ENCODE assay signal across 8 cellular contexts in genomic region chr9:128456613-128457061, GRCh38. TPM values are rescaled to one million over a fixed set of nuclear protein-coding genes. Genes with fewer than 3 reads are reported as not detected.
DNase-seq lines count a peak whose midpoint lies in the region; ATAC-seq and TF ChIP-seq lines count a peak whose summit lies in the region.

No MANE protein-coding gene starts in this region.

- peaks cover 5% of the 10 kb centered on the region for H3K4me1 Mint-ChIP-seq in activated T-helper 17 cell treated with anti-CD3 and anti-CD28 coated beads, Interleukin-2, amount 50 U/mL, for 72 hours
- peaks cover 20% of the 10 kb centered on the region for H3K4me1 Mint-ChIP-seq in neural crest cell
- H3K4me1 Mint-ChIP-seq in stimulated activated naive CD8-positive, alpha-beta T cell treated with anti-CD3 and anti-CD28 coated beads, Interleukin-15, amount 100 ng/mL, for 72 hours, result peaks cover 39% of the 10 kb centered on the region

- peak overlapping the region; percentile 81 for H3K27ac Mint-ChIP-seq in activated T-helper 17 cell treated with anti-CD3 and anti-CD28 coated beads, Interleukin-2, amount 50 U/mL, for 72 hours
- peak overlapping the region; percentile 19 for H3K27ac Mint-ChIP-seq in neural crest cell (ENCODE audit: unreplicated experiment)
- peak overlapping the region; percentile 86 to 97 for H3K27ac Mint-ChIP-seq in stimulated activated naive CD8-positive, alpha-beta T cell treated with anti-CD3 and anti-CD28 coated beads, Interleukin-15, amount 100 ng/mL, for 72 hours

- no peaks in the 10 kb centered on the region for H3K9me3 Mint-ChIP-seq in activated T-helper 17 cell treated with anti-CD3 and anti-CD28 coated beads, Interleukin-2, amount 50 U/mL, for 72 hours
- no peaks in the 10 kb centered on the region for H3K9me3 Mint-ChIP-seq in neural crest cell
- no peaks in the 10 kb centered on the region for H3K9me3 Mint-ChIP-seq in stimulated activated naive CD8-positive, alpha-beta T cell treated with anti-CD3 and anti-CD28 coated beads, Interleukin-15, amount 100 ng/mL, for 72 hours

- peak overlapping the region; percentile 87 for H3K4me3 Mint-ChIP-seq in activated T-helper 17 cell treated with anti-CD3 and anti-CD28 coated beads, Interleukin-2, amount 50 U/mL, for 72 hours
- H3K4me3 Mint-ChIP-seq in neural crest cell, result peak overlapping the region; percentile 95
- H3K4me3 Mint-ChIP-seq in stimulated activated naive CD8-positive, alpha-beta T cell treated with anti-CD3 and anti-CD28 coated beads, Interleukin-15, amount 100 ng/mL, for 72 hours, result peak overlapping the region; percentile 88 to 98

- H3K36me3 Mint-ChIP-seq in activated T-helper 17 cell treated with anti-CD3 and anti-CD28 coated beads, Interleukin-2, amount 50 U/mL, for 72 hours (ENCODE audit: low read depth), result peaks cover 28% of the 10 kb centered on the region
- no peaks in the 10 kb centered on the region for H3K36me3 Mint-ChIP-seq in neural crest cell (ENCODE audit: low read depth)

- peak; percentile 52 for ATAC-seq in GM21576 (IDR thresholded peaks at IDR 0.05; ENCODE audit: unreplicated experiment)
- peak; percentile 76 for ATAC-seq in activated T-helper 17 cell treated with anti-CD3 and anti-CD28 coated beads, Interleukin-2, amount 50 U/mL, for 72 hours (replicated peaks)
- ATAC-seq in stimulated activated naive CD8-positive, alpha-beta T cell treated with anti-CD3 and anti-CD28 coated beads, Interleukin-15, amount 100 ng/mL, for 72 hours, result peak; percentile 74

- no peak for TF ChIP-seq RAD21 in Ishikawa (IDR thresholded peaks at IDR 0.05; ENCODE audit: low read depth)

- H3K27me3 Mint-ChIP-seq in activated T-helper 17 cell treated with anti-CD3 and anti-CD28 coated beads, Interleukin-2, amount 50 U/mL, for 72 hours, result no peaks in the 10 kb centered on the region
- no peaks in the 10 kb centered on the region for H3K27me3 Mint-ChIP-seq in neural crest cell (ENCODE audit: low read depth)
- H3K27me3 Mint-ChIP-seq in stimulated activated naive CD8-positive, alpha-beta T cell treated with anti-CD3 and anti-CD28 coated beads, Interleukin-15, amount 100 ng/mL, for 72 hours, result no peaks in the 10 kb centered on the region

- no peak for TF ChIP-seq EP300 in Ishikawa (IDR thresholded peaks at IDR 0.05; ENCODE audit: borderline replicate concordance)

- no peak for TF ChIP-seq CTCF in fibroblast of the aortic adventitia (IDR thresholded peaks at IDR 0.05; ENCODE audit: insufficient read depth, low read length)
- TF ChIP-seq CTCF in neural crest cell (conservative IDR thresholded peaks at IDR 0.05), result no peak

- peak overlapping the region; percentile 84 for H3K4me3 ChIP-seq in fibroblast of the aortic adventitia (ENCODE audit: low read depth, low read length)

- DNase-seq in DMS153 (lab: John Stamatoyannopoulos, UW) (peak; percentile 36), RPMI8226 (peak; percentile 82), fibroblast of the aortic adventitia (ENCODE audit: low read depth) (peak; percentile 70), neural crest cell (ENCODE audit: low read depth, low spot score) (peak; percentile 48)
- DNase-seq in stimulated activated naive CD8-positive, alpha-beta T cell treated with anti-CD3 and anti-CD28 coated beads, Interleukin-15, amount 100 ng/mL, for 72 hours, result peak; percentile 66 to 68

TF ChIP-seq in Ishikawa, 13 proteins besides CTCF, POLR2A, EP300 and RAD21:
- TF ChIP-seq TCF12 (IDR thresholded peaks at IDR 0.05; ENCODE audit: low read depth), result 0 out of 2 replicates have a peak, but pooled peaks have one; percentile 13
- no peak for TF ChIP-seq YY1 (IDR thresholded peaks at IDR 0.05; ENCODE audit: low read depth)
- 0 out of 2 replicates have a peak, but pooled peaks have one; percentile 58 for TF ChIP-seq MAX (IDR thresholded peaks at IDR 0.05)
- TF ChIP-seq, protein P1, sequence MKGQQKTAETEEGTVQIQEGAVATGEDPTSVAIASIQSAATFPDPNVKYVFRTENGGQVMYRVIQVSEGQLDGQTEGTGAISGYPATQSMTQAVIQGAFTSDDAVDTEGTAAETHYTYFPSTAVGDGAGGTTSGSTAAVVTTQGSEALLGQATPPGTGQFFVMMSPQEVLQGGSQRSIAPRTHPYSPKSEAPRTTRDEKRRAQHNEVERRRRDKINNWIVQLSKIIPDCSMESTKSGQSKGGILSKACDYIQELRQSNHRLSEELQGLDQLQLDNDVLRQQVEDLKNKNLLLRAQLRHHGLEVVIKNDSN (IDR thresholded peaks at IDR 0.05), result peak; percentile 8; the same call in 1 of the 2 replicates

RNA-seq across cellular contexts. Expression of gene ODF2, which starts 0.8 kb away (rescaled TPM):
- 10 to 100 TPM; 49.4 to 66.2 TPM for total RNA-seq in activated T-helper 17 cell treated with anti-CD3 and anti-CD28 coated beads, Interleukin-2, amount 50 U/mL, for 72 hours
- total RNA-seq in fibroblast of the aortic adventitia (ENCODE audit: low replicate concordance), result 10.5 and 25.4 TPM in 2 replicates
- 85.2 and 85.5 TPM in 2 replicates for total RNA-seq in neural crest cell

RNA-seq across cellular contexts. Expression of gene CERCAM, which starts 36.0 kb away (rescaled TPM):
- 1 to 10 TPM in 1 of 2 donors, under 1 TPM in 1; 0.56 to 1.7 TPM for total RNA-seq in activated T-helper 17 cell treated with anti-CD3 and anti-CD28 coated beads, Interleukin-2, amount 50 U/mL, for 72 hours
- 74.9 and 109 TPM in 2 replicates for total RNA-seq in fibroblast of the aortic adventitia (ENCODE audit: low replicate concordance)
- total RNA-seq in neural crest cell, result 49.7 and 56.4 TPM in 2 replicates

RNA-seq across cellular contexts. Expression of gene GLE1, which starts 47.9 kb away (rescaled TPM):
- 10 to 100 TPM; 53.6 TPM for total RNA-seq in activated T-helper 17 cell treated with anti-CD3 and anti-CD28 coated beads, Interleukin-2, amount 50 U/mL, for 72 hours
- total RNA-seq in fibroblast of the aortic adventitia (ENCODE audit: low replicate concordance) (15.9 and 42.6 TPM in 2 replicates), neural crest cell (25.8 and 28.0 TPM in 2 replicates)

Comparison
In these comparisons a context has a peak if more than half of its experiments do, and no peak if none do; other contexts are left out.
1. Peak in every context shown above with its lines: DNase-seq, ATAC-seq and H3K4me3 ChIP-seq.
2. H3K27ac Mint-ChIP-seq: peak in every context shown above with its lines; median percentile 92 in stimulated activated naive CD8-positive, alpha-beta T cell treated with anti-CD3 and anti-CD28 coated beads, Interleukin-15, amount 100 ng/mL, for 72 hours; 81 in activated T-helper 17 cell treated with anti-CD3 and anti-CD28 coated beads, Interleukin-2, amount 50 U/mL, for 72 hours; 19 in neural crest cell.
3. RNA of gene CERCAM, which starts 36.0 kb away (total RNA-seq): 74.9 to 109 TPM in fibroblast of the aortic adventitia and 49.7 to 56.4 TPM in neural crest cell; 0.56 to 1.7 TPM in activated T-helper 17 cell treated with anti-CD3 and anti-CD28 coated beads, Interleukin-2, amount 50 U/mL, for 72 hours; every median in the first group is over 10 times any median in the second.